1 cellular context compared by ENCODE assay signal in genomic region chrX:40644821-40645358, GRCh38.
TF ChIP-seq lines count a peak whose summit lies in the region.

No MANE protein-coding gene starts in this region.

TF ChIP-seq in WTC11, 78 proteins besides CTCF, POLR2A, EP300 and RAD21 (continued from another document):
- TF ChIP-seq GTF2I (CRISPR knock-in tag; conservative IDR thresholded peaks at IDR 0.05) = no peak
- no peak for TF ChIP-seq NFYB (CRISPR knock-in tag; conservative IDR thresholded peaks at IDR 0.05; ENCODE audit: low read depth)
- no peak for TF ChIP-seq USF2 (CRISPR knock-in tag; IDR thresholded peaks at IDR 0.05)
- no peak for TF ChIP-seq USF1 (CRISPR knock-in tag; IDR thresholded peaks at IDR 0.05)
